Comparison of ENCODE assay signal across 9 cellular contexts in the genomic region with DNA sequence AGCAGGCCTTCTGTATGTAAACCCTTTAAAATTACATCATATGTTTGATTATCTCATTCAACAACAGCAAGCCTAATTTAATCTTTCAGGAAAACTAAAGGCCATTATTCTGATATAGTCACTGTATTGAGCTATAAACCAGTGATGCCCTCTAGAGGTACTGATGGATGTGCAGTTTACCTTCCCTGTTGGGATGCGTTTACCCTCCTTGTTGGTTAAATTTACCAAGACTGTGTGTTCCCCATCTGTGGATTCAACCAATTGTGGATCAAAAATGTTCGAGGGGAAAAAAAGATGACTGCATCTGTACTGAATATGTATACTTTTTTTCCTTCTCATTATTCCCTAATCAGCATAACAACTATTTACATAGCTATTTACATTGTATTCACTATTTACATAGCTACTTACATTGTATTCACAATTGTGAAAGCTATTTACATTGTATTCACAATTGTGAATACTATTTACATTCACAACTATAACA. TPM values are rescaled to one million over a fixed set of nuclear protein-coding genes. Genes with fewer than 3 reads are reported as not detected.
DNase-seq lines count a peak whose midpoint lies in the region; ATAC-seq, FAIRE-seq and TF ChIP-seq lines count a peak whose summit lies in the region.
"Had no signal": no experiment of that assay in that cellular context is flagged by ENCODE, and none has a peak within 500 bp of the region (broad histone marks: within the 10 kb centered on the region; RNA-seq: fewer than 3 reads in every experiment).

No MANE protein-coding gene starts in this region.

- peaks cover 21% of the 10 kb centered on the region for H3K4me1 Mint-ChIP-seq in activated T-cell treated with anti-CD3 and anti-CD28 coated beads, Interleukin-2, amount 50 U/mL, for 72 hours (ENCODE audit: low read depth)
- H3K4me1 Mint-ChIP-seq in Caco-2 (ENCODE audit: low read depth, unreplicated experiment), result peaks cover 13% of the 10 kb centered on the region
- peaks cover 12% of the 10 kb centered on the region for H3K4me1 Mint-ChIP-seq in activated CD8-positive, alpha-beta memory T cell treated with anti-CD3 and anti-CD28 coated beads, Interleukin-2, amount 10 ng/mL, durations not matched to agents 7 days and 5 days

- H3K4me3 Mint-ChIP-seq in activated T-cell treated with anti-CD3 and anti-CD28 coated beads, Interleukin-2, amount 50 U/mL, for 72 hours, result no peak overlapping the region
- no peak overlapping the region for H3K4me3 Mint-ChIP-seq in Caco-2 (ENCODE audit: unreplicated experiment)
- H3K4me3 Mint-ChIP-seq in activated CD8-positive, alpha-beta memory T cell treated with anti-CD3 and anti-CD28 coated beads, Interleukin-2, amount 10 ng/mL, durations not matched to agents 7 days and 5 days, result no peak overlapping the region

- H3K27ac ChIP-seq in small intestine (ENCODE audit: low read depth in 1 of 2, low read length in 1 of 2), result no peak overlapping the region

- peaks cover 15 to 56% of the 10 kb centered on the region in 2 donors for H3K36me3 Mint-ChIP-seq in activated T-cell treated with anti-CD3 and anti-CD28 coated beads, Interleukin-2, amount 50 U/mL, for 72 hours (ENCODE audit: insufficient read depth in 2 of 2)
- H3K36me3 Mint-ChIP-seq in Caco-2 (ENCODE audit: insufficient read depth, unreplicated experiment), result peaks cover 61% of the 10 kb centered on the region
- H3K36me3 Mint-ChIP-seq in activated CD8-positive, alpha-beta memory T cell treated with anti-CD3 and anti-CD28 coated beads, Interleukin-2, amount 10 ng/mL, durations not matched to agents 7 days and 5 days, result peaks cover 55% of the 10 kb centered on the region

- CTCF ChIA-PET in Caco-2 (lab: Charles Lee), result interaction anchor here (0.9 to 1.4 kb wide), 5 partner anchors 10 to 270 kb away, joined by 3 to 7 read pairs (median 4); a partner anchor contains a TSS
- CTCF ChIA-PET in activated CD8-positive, alpha-beta memory T cell treated with anti-CD3 and anti-CD28 coated beads, Interleukin-2, amount 10 ng/mL, durations not matched to agents 7 days and 5 days (lab: Charles Lee), result interaction anchor here (1.1 to 2.2 kb wide), 4 partner anchors 10 to 145 kb away, joined by 3 to 14 read pairs (median 6); a partner anchor contains a TSS

- BruUV-seq in Caco-2 (replicated peaks; lab: Mats Ljungman, UMichigan), result no TSS peak

- no peak for ATAC-seq in activated T-cell treated with anti-CD3 and anti-CD28 coated beads, Interleukin-2, amount 50 U/mL, for 72 hours (replicated peaks in 1 of 2)
- ATAC-seq in activated CD8-positive, alpha-beta memory T cell treated with anti-CD3 and anti-CD28 coated beads, Interleukin-2, amount 10 ng/mL, durations not matched to agents 7 days and 5 days, result no peak
- ATAC-seq: Panc1 had no signal

- H3K9me3 Mint-ChIP-seq in activated T-cell treated with anti-CD3 and anti-CD28 coated beads, Interleukin-2, amount 50 U/mL, for 72 hours, result peaks cover 15% of the 10 kb centered on the region in 2 donors
- peaks cover 37% of the 10 kb centered on the region for H3K9me3 Mint-ChIP-seq in Caco-2 (ENCODE audit: unreplicated experiment)
- peaks cover 19% of the 10 kb centered on the region for H3K9me3 Mint-ChIP-seq in activated CD8-positive, alpha-beta memory T cell treated with anti-CD3 and anti-CD28 coated beads, Interleukin-2, amount 10 ng/mL, durations not matched to agents 7 days and 5 days (ENCODE audit: low read depth)

- H3K4me1 ChIP-seq in small intestine (ENCODE audit: control insufficient read depth in 2 of 2, insufficient read depth in 1 of 2, low read depth in 1 of 2, low read length in 1 of 2) (no peaks in the 10 kb centered on the region), Caco-2 (0 out of 2 replicates have a peak, but pooled peaks cover 3% of the 10 kb centered on the region)

- H3K27me3 ChIP-seq in small intestine (ENCODE audit: control insufficient read depth in 2 of 2, insufficient read depth in 2 of 2, low read length in 2 of 2), result no peaks in the 10 kb centered on the region
- no peaks in the 10 kb centered on the region for H3K27me3 ChIP-seq in Caco-2 (replicated peaks; ENCODE audit: control insufficient read depth, insufficient read depth, low read length)

- DNase-seq in activated T-cell treated with anti-CD3 and anti-CD28 coated beads, Interleukin-2, amount 50 U/mL, for 72 hours, result no peak
- no peak for DNase-seq in activated T-cell treated with anti-CD3 and anti-CD28 coated beads, Interleukin-2, amount 50 U/mL, for 1 hour
- DNase-seq in NCI-H69 (lab: John Stamatoyannopoulos, UW) (peak; percentile 88), epithelial cell of esophagus (ENCODE audit: low read depth) (peak; percentile 33), small intestine (peak; percentile 29), Caco-2 (no peak), ecto neural progenitor cell (ENCODE audit: low spot score) (no peak)
- no peak for DNase-seq in activated CD8-positive, alpha-beta memory T cell treated with anti-CD3 and anti-CD28 coated beads, Interleukin-2, amount 10 ng/mL, durations not matched to agents 7 days and 5 days

- H3K9me3 ChIP-seq in small intestine (ENCODE audit: control insufficient read depth, low read depth), result no peaks in the 10 kb centered on the region
- H3K9me3 ChIP-seq in Caco-2, result peaks cover 34% of the 10 kb centered on the region

- no peak for FAIRE-seq in small intestine (lab: Jason Lieb, UNC)

- POLR2A ChIA-PET in Caco-2 (lab: Charles Lee), result interaction anchor here (1.5 kb wide), 1 partner anchor 10 kb away, joined by 13 read pairs; a partner anchor contains a TSS

- no peak overlapping the region for H3K4me3 ChIP-seq in epithelial cell of esophagus (ENCODE audit: low read length)
- H3K4me3 ChIP-seq in small intestine (ENCODE audit: low read depth in 1 of 2, low read length in 2 of 2), result no peak overlapping the region
- no peak overlapping the region for H3K4me3 ChIP-seq in Caco-2 (ENCODE audit: low read depth, low read length)

- 59 to 73% (median 61%) methylated on average over 2 of the region's 2 CpGs for WGBS in small intestine, 3 donors

- H3K36me3 ChIP-seq in small intestine (ENCODE audit: control insufficient read depth in 2 of 2, insufficient read depth in 2 of 2, low read length in 2 of 2) (peaks cover 0 to 6% of the 10 kb centered on the region in 2 donors), Caco-2 (ENCODE audit: control insufficient read depth, insufficient read depth, low read length) (peaks cover 2% of the 10 kb centered on the region; the same call in 1 of the 2 replicates)

- TF ChIP-seq CTCF in epithelial cell of esophagus (IDR thresholded peaks at IDR 0.05; ENCODE audit: insufficient read depth, low read depth, low read length, missing control alignments) (peak; percentile 47), Caco-2 (IDR thresholded peaks at IDR 0.05; ENCODE audit: insufficient read depth in 1 of 2, low read depth in 1 of 2, low read length in 1 of 2, severe bottlenecking in 1 of 2, unreplicated experiment in 1 of 2) (peak in 1 of 2 experiments; percentile 38)

- peak overlapping the region; percentile 38 for H3K27ac Mint-ChIP-seq in activated T-cell treated with anti-CD3 and anti-CD28 coated beads, Interleukin-2, amount 50 U/mL, for 72 hours
- no peak overlapping the region for H3K27ac Mint-ChIP-seq in Caco-2 (ENCODE audit: unreplicated experiment)
- no peak overlapping the region for H3K27ac Mint-ChIP-seq in activated CD8-positive, alpha-beta memory T cell treated with anti-CD3 and anti-CD28 coated beads, Interleukin-2, amount 10 ng/mL, durations not matched to agents 7 days and 5 days

- H3K27me3 Mint-ChIP-seq in activated T-cell treated with anti-CD3 and anti-CD28 coated beads, Interleukin-2, amount 50 U/mL, for 72 hours (ENCODE audit: low read depth), result no peaks in the 10 kb centered on the region
- no peaks in the 10 kb centered on the region for H3K27me3 Mint-ChIP-seq in Caco-2 (ENCODE audit: insufficient read depth, unreplicated experiment)
- no peaks in the 10 kb centered on the region for H3K27me3 Mint-ChIP-seq in activated CD8-positive, alpha-beta memory T cell treated with anti-CD3 and anti-CD28 coated beads, Interleukin-2, amount 10 ng/mL, durations not matched to agents 7 days and 5 days

- intact Hi-C loops in Caco-2 (cut with micrococcal nuclease; ENCODE audit: unreplicated experiment), result loop anchor here (1.0 kb wide), 2 partner anchors 34 to 64 kb away; no protein-coding TSS in a partner anchor

RNA-seq across cellular contexts. Expression of a gene that starts 3.7 kb away (rescaled TPM):
- under 1 TPM; 0.19 to 0.24 TPM for total RNA-seq in activated T-cell treated with anti-CD3 and anti-CD28 coated beads, Interleukin-2, amount 50 U/mL, for 72 hours
- under 1 TPM in 1 of 3 donors, not detected in 2; 0.04 TPM for polyA plus RNA-seq in small intestine
- 1.1 and 1.3 TPM in 2 replicates for total RNA-seq in Caco-2 (2022)
- total RNA-seq in activated CD8-positive, alpha-beta memory T cell treated with anti-CD3 and anti-CD28 coated beads, Interleukin-2, amount 10 ng/mL, durations not matched to agents 7 days and 5 days, result not detected

RNA-seq across cellular contexts. Expression of a gene that starts 9.9 kb away (rescaled TPM):
- total RNA-seq in activated T-cell treated with anti-CD3 and anti-CD28 coated beads, Interleukin-2, amount 50 U/mL, for 72 hours, result 10 to 100 TPM; 11.6 to 11.8 TPM
- 10 to 100 TPM in 2 of 3 donors, 1 to 10 TPM in 1; 7.3 to 13.2 (median 10.1) TPM for polyA plus RNA-seq in small intestine
- 15.6 and 17.5 TPM in 2 replicates for total RNA-seq in Caco-2 (2022)
- total RNA-seq in activated CD8-positive, alpha-beta memory T cell treated with anti-CD3 and anti-CD28 coated beads, Interleukin-2, amount 10 ng/mL, durations not matched to agents 7 days and 5 days, result 10 to 100 TPM in 1 of 2 experiments, 1 to 10 TPM in 1; 8.3 to 10.5 TPM

RNA-seq across cellular contexts. Expression of a gene that starts 10.1 kb away (rescaled TPM):
- total RNA-seq in activated T-cell treated with anti-CD3 and anti-CD28 coated beads, Interleukin-2, amount 50 U/mL, for 72 hours, result 1 to 10 TPM; 8.3 to 9.0 TPM
- 10 to 100 TPM in 2 of 3 donors, 1 to 10 TPM in 1; 7.3 to 14.1 (median 11.7) TPM for polyA plus RNA-seq in small intestine
- total RNA-seq in Caco-2 (2022), result 15.3 and 17.3 TPM in 2 replicates
- total RNA-seq in activated CD8-positive, alpha-beta memory T cell treated with anti-CD3 and anti-CD28 coated beads, Interleukin-2, amount 10 ng/mL, durations not matched to agents 7 days and 5 days, result 10 to 100 TPM in 1 of 2 experiments, 1 to 10 TPM in 1; 9.2 to 12.6 TPM

RNA-seq across cellular contexts. Expression of a gene that starts 47.0 kb away (rescaled TPM):
- not detected for total RNA-seq in activated T-cell treated with anti-CD3 and anti-CD28 coated beads, Interleukin-2, amount 50 U/mL, for 72 hours
- over 10,000 TPM in 2 of 3 donors, 100 to 1,000 TPM in 1; 757 to 16,248 (median 11,399) TPM for polyA plus RNA-seq in small intestine
- total RNA-seq in Caco-2 (2022), result 0.18 TPM in 1 of 2 replicates, not detected in the other
- total RNA-seq in activated CD8-positive, alpha-beta memory T cell treated with anti-CD3 and anti-CD28 coated beads, Interleukin-2, amount 10 ng/mL, durations not matched to agents 7 days and 5 days, result not detected

Comparison
In these comparisons a context has a peak if more than half of its experiments do, and no peak if none do; other contexts are left out.
1. DNase-seq: peak in NCI-H69 (single experiment), epithelial cell of esophagus (single experiment) and small intestine (single experiment); none in activated T-cell treated with anti-CD3 and anti-CD28 coated beads, Interleukin-2, amount 50 U/mL, for 72 hours (0 of 2), activated T-cell treated with anti-CD3 and anti-CD28 coated beads, Interleukin-2, amount 50 U/mL, for 1 hour (single experiment), Caco-2 (0 of 2), activated CD8-positive, alpha-beta memory T cell treated with anti-CD3 and anti-CD28 coated beads, Interleukin-2, amount 10 ng/mL, durations not matched to agents 7 days and 5 days (single experiment) and ecto neural progenitor cell (single experiment).